Comparison of ENCODE assay signal across 1 cellular context in the genomic region with DNA sequence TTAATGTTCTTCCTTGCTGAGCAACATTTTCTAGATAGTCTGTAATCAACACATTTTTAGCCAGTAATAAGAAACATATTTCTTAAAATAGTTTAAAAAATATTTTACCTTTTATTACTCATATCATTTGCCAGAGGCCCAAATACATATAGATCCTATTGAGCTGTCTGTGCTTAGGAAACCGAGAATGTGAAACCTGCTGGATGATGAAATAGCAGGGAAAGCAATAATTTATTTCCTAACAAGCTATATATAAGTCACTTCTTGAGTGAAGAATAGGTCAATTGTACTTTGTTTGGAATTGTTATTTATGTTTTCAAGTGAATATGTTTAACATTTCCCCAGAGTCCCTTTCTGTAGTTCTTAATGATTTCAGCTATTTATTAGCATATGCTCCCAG.
TF ChIP-seq lines count a peak whose summit lies in the region.

No MANE protein-coding gene starts in this region.

TF ChIP-seq in K562, 482 proteins besides CTCF, POLR2A, EP300 and RAD21 (continued from another document):
- TF ChIP-seq ZNF766 (CRISPR knock-in tag; conservative IDR thresholded peaks at IDR 0.05) (no peak), ZNF24 (IDR thresholded peaks at IDR 0.05) (no peak), STAT6 (CRISPR knock-in tag; IDR thresholded peaks at IDR 0.05) (no peak), TRIM24 (IDR thresholded peaks at IDR 0.05) (peak in 1 of 2 experiments; percentile 29; a peak in 1 of 4 replicates), CEBPG (CRISPR knock-in tag; IDR thresholded peaks at IDR 0.05) (no peak), CEBPG (tag; conservative IDR thresholded peaks at IDR 0.05 in 1 of 2, IDR thresholded peaks at IDR 0.05 in 1 of 2) (peak; percentile 70 to 79), ATF4 (CRISPR knock-in tag; IDR thresholded peaks at IDR 0.05) (0 out of 2 replicates have a peak, but pooled peaks have one; percentile 26), ZNF174 (CRISPR knock-in tag; IDR thresholded peaks at IDR 0.05) (no peak)
- TF ChIP-seq, protein P1, sequence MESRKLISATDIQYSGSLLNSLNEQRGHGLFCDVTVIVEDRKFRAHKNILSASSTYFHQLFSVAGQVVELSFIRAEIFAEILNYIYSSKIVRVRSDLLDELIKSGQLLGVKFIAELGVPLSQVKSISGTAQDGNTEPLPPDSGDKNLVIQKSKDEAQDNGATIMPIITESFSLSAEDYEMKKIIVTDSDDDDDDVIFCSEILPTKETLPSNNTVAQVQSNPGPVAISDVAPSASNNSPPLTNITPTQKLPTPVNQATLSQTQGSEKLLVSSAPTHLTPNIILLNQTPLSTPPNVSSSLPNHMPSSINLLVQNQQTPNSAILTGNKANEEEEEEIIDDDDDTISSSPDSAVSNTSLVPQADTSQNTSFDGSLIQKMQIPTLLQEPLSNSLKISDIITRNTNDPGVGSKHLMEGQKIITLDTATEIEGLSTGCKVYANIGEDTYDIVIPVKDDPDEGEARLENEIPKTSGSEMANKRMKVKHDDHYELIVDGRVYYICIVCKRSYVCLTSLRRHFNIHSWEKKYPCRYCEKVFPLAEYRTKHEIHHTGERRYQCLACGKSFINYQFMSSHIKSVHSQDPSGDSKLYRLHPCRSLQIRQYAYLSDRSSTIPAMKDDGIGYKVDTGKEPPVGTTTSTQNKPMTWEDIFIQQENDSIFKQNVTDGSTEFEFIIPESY (CRISPR knock-in tag; IDR thresholded peaks at IDR 0.05), result no peak
